ENCODE assay signal across 16 cellular contexts in the genomic region with DNA sequence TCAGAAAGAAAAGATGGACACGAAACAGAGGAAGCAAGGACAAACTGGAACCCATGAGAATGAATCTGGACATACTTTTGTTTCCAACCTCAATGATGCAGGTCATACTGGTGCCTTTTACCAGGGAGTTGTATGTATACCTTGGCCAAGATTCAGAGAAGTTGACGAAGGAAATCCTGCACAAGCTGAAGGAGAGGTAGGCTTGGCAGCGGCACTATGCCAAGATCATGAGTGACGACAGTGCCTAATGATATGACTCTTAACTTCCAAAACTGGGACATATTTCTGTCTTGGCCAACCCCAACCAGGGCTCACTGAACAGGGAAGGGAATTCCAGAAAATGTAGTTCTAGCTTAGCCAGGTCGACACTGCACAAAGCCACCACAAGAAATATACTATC.
DNase-seq lines count a peak whose midpoint lies in the region; ATAC-seq and TF ChIP-seq lines count a peak whose summit lies in the region.
"Had no signal": no experiment of that assay in that cellular context is flagged by ENCODE, and none has a peak within 500 bp of the region (broad histone marks: within the 10 kb centered on the region; RNA-seq: fewer than 3 reads in every experiment).

No MANE protein-coding gene starts in this region.

- no peak overlapping the region for H2BK15ac ChIP-seq in mesendoderm (replicated peaks; ENCODE audit: low read depth)

- intact Hi-C loops in left cardiac atrium (cut with DNase I) (loop anchor here (10.0 kb wide), 3 partner anchors 150 to 370 kb away; partner anchors contain the start of gene SLCO3A1 (in 1 of the 2)), upper lobe of right lung (cut with DNase I) (no loop called here)

- no peak for TF ChIP-seq CTCF in right atrium auricular region (IDR thresholded peaks at IDR 0.05)
- TF ChIP-seq CTCF in upper lobe of right lung (IDR thresholded peaks at IDR 0.05) = no peak

- H3K4me2 ChIP-seq in mesendoderm (ENCODE audit: low read length) = no peak overlapping the region

- no peaks in the 10 kb centered on the region for H3K36me3 ChIP-seq in right atrium auricular region
- no peaks in the 10 kb centered on the region for H3K36me3 ChIP-seq in mesendoderm (ENCODE audit: control insufficient read depth, insufficient read depth, low read length)
- H3K36me3 ChIP-seq in upper lobe of right lung = no peaks in the 10 kb centered on the region
- H3K36me3 ChIP-seq: BLaER1 treated with 17β-estradiol and CSF1 and Interleukin-3, amounts not matched to agents 10 nM and 100 nM had no signal

- peak overlapping the region; percentile 22 for H2AK5ac ChIP-seq in mesendoderm (ENCODE audit: low read length)

- H3K9me3 ChIP-seq in right atrium auricular region (no peaks in the 10 kb centered on the region), upper lobe of right lung (no peaks in the 10 kb centered on the region)
- H3K9me3 ChIP-seq: BLaER1 treated with 17β-estradiol and CSF1 and Interleukin-3, amounts not matched to agents 10 nM and 100 nM had no signal

- H2BK120ac ChIP-seq in mesendoderm (ENCODE audit: low read depth, low read length) = no peak overlapping the region

- H3K27me3 ChIP-seq in right atrium auricular region (no peaks in the 10 kb centered on the region), mesendoderm (ENCODE audit: insufficient read depth, low read length, poor library complexity) (no peaks in the 10 kb centered on the region), upper lobe of right lung (no peaks in the 10 kb centered on the region)
- H3K27me3 ChIP-seq: BLaER1 treated with 17β-estradiol and CSF1 and Interleukin-3, amounts not matched to agents 10 nM and 100 nM had no signal

- no peak overlapping the region for H3K9ac ChIP-seq in mesendoderm (ENCODE audit: low read length)
- H3K9ac ChIP-seq: BLaER1 treated with 17β-estradiol and CSF1 and Interleukin-3, amounts not matched to agents 10 nM and 100 nM had no signal

- H3K27ac ChIP-seq in right atrium auricular region = no peak overlapping the region
- H3K27ac ChIP-seq in mesendoderm (ENCODE audit: low read depth, low read length) = no peak overlapping the region
- no peak overlapping the region for H3K27ac ChIP-seq in upper lobe of right lung

- H3K18ac ChIP-seq in mesendoderm (ENCODE audit: low read length) = no peak overlapping the region

- WGBS in mesendoderm (ENCODE audit: extremely low coverage, insufficient coverage, low lambda C conversion rate) = no CpG with 5 or more reads among the region's 5 CpGs

- H2BK5ac ChIP-seq in mesendoderm (ENCODE audit: low read length) = no peak overlapping the region

- no peak overlapping the region for H3K4me3 ChIP-seq in right atrium auricular region
- H3K4me3 ChIP-seq in mesendoderm (ENCODE audit: low read length) = no peak overlapping the region
- H3K4me3 ChIP-seq in upper lobe of right lung = no peak overlapping the region
- H3K4me3 ChIP-seq: BLaER1 treated with 17β-estradiol and CSF1 and Interleukin-3, amounts not matched to agents 10 nM and 100 nM; GM12878 had no signal

- ATAC-seq in left cardiac atrium (peak in 1 of 2 donors; percentile 13), esophagus mucosa (peak; percentile 48), upper lobe of right lung (peak; percentile 25), HG03095 (IDR thresholded peaks at IDR 0.05; ENCODE audit: unreplicated experiment) (no peak), HG03025 (IDR thresholded peaks at IDR 0.05; ENCODE audit: low FRiP score, unreplicated experiment) (no peak), GM21717 (IDR thresholded peaks at IDR 0.05; ENCODE audit: unreplicated experiment) (no peak)
- ATAC-seq: CD8-positive, alpha-beta T cell; GM12878 had no signal

- H4K5ac ChIP-seq in mesendoderm (ENCODE audit: low read length) = no peak overlapping the region

- H4K8ac ChIP-seq in mesendoderm (ENCODE audit: low read depth, low read length) = no peak overlapping the region

- H3K4me1 ChIP-seq in right atrium auricular region (peaks cover 0 to 9% of the 10 kb centered on the region in 2 donors), mesendoderm (ENCODE audit: control insufficient read depth, low read depth, low read length) (peaks cover 2% of the 10 kb centered on the region), upper lobe of right lung (peaks cover 8% of the 10 kb centered on the region)

- no peak overlapping the region for H3K23ac ChIP-seq in mesendoderm (ENCODE audit: low read length)

- no peak overlapping the region for H3K4ac ChIP-seq in mesendoderm (ENCODE audit: low read depth, low read length)

- DNase-seq in left cardiac atrium (peak; percentile 28), right atrium auricular region (ENCODE audit: low spot score) (no peak), mesendoderm (no peak), upper lobe of right lung (no peak)
- DNase-seq: Calu3; CD8-positive, alpha-beta T cell; DMS79 treated with DMSO at 0.1 percent for 48 hours; EL; GOT3; H7 had no signal

- H3K79me1 ChIP-seq in mesendoderm (ENCODE audit: low read length) = no peaks in the 10 kb centered on the region

- no peak overlapping the region for H3K56ac ChIP-seq in mesendoderm (ENCODE audit: low read length)

- H3K79me2 ChIP-seq in mesendoderm (ENCODE audit: control insufficient read depth, insufficient read depth, low read length) = no peaks in the 10 kb centered on the region

Comparison
In these comparisons a context has a peak if more than half of its experiments do, and no peak if none do; other contexts are left out.
1. ATAC-seq: peak in esophagus mucosa (single experiment) and upper lobe of right lung (single experiment); none in HG03095 (single experiment), HG03025 (single experiment) and GM21717 (single experiment).